ENCODE assay signal across 1 cellular context in genomic region chr2:62724886-62725711, GRCh38.
TF ChIP-seq lines count a peak whose summit lies in the region.

No MANE protein-coding gene starts in this region.

TF ChIP-seq in A549, 52 proteins besides CTCF, POLR2A, EP300 and RAD21 (continued from another document):
- TF ChIP-seq, protein P1, sequence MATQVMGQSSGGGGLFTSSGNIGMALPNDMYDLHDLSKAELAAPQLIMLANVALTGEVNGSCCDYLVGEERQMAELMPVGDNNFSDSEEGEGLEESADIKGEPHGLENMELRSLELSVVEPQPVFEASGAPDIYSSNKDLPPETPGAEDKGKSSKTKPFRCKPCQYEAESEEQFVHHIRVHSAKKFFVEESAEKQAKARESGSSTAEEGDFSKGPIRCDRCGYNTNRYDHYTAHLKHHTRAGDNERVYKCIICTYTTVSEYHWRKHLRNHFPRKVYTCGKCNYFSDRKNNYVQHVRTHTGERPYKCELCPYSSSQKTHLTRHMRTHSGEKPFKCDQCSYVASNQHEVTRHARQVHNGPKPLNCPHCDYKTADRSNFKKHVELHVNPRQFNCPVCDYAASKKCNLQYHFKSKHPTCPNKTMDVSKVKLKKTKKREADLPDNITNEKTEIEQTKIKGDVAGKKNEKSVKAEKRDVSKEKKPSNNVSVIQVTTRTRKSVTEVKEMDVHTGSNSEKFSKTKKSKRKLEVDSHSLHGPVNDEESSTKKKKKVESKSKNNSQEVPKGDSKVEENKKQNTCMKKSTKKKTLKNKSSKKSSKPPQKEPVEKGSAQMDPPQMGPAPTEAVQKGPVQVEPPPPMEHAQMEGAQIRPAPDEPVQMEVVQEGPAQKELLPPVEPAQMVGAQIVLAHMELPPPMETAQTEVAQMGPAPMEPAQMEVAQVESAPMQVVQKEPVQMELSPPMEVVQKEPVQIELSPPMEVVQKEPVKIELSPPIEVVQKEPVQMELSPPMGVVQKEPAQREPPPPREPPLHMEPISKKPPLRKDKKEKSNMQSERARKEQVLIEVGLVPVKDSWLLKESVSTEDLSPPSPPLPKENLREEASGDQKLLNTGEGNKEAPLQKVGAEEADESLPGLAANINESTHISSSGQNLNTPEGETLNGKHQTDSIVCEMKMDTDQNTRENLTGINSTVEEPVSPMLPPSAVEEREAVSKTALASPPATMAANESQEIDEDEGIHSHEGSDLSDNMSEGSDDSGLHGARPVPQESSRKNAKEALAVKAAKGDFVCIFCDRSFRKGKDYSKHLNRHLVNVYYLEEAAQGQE (IDR thresholded peaks at IDR 0.05): no peak
- TF ChIP-seq HOXB13 (CRISPR knock-in tag; IDR thresholded peaks at IDR 0.05; ENCODE audit: low read depth) (no peak), FOXS1 (CRISPR knock-in tag; IDR thresholded peaks at IDR 0.05) (no peak), ESRRA (IDR thresholded peaks at IDR 0.05; ENCODE audit: borderline replicate concordance, low read length) (no peak)
